Comparison of ENCODE assay signal across 27 cellular contexts in the genomic region with DNA sequence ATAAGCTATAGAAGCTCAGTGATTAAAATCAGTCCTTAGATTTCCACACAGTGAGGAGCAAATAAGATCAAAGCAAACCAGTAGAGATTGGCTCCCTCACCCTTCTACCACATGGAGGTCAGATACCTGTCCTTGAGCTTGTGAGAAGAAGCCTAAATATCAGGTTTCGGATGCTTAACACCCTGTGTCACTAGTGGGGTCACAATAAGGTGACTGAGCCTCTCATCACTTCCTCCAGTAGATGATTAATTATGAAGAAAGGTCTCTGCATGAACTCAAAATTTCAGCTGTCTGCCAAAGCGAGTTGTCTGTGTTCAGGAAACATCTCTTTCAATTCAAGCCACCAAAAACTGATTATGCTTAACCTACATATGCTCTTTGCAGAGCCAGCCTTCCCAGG.
DNase-seq lines count a peak whose midpoint lies in the region; ATAC-seq and TF ChIP-seq lines count a peak whose summit lies in the region.
"Had no signal": no experiment of that assay in that cellular context is flagged by ENCODE, and none has a peak within 500 bp of the region (broad histone marks: within the 10 kb centered on the region; RNA-seq: fewer than 3 reads in every experiment).

No MANE protein-coding gene starts in this region.

- BruUV-seq in PC-9 (replicated peaks; lab: Mats Ljungman, UMichigan) = no TSS peak

- H2AFZ ChIP-seq in PC-9 = no peak overlapping the region

- TF ChIP-seq CTCF in PC-9 (conservative IDR thresholded peaks at IDR 0.05) = no peak

- no peaks in the 10 kb centered on the region for H3K9me3 ChIP-seq in PC-9 (ENCODE audit: insufficient read depth, low read depth)
- H3K9me3 ChIP-seq: adrenal gland, esophagus squamous epithelium, ovary, transverse colon had no signal

- intact Hi-C loops in PC-9 (cut with micrococcal nuclease; ENCODE audit: unreplicated experiment) = no loop called here

- H3K36me3 ChIP-seq in PC-9 (ENCODE audit: low read depth) = no peaks in the 10 kb centered on the region
- H3K36me3 ChIP-seq: adrenal gland, cardiac muscle cell, esophagus squamous epithelium, ovary, transverse colon, WERI-Rb-1 had no signal

- CTCF ChIA-PET in PC-9 (lab: Charles Lee) = no interaction called here
- CTCF ChIA-PET in activated CD4-positive, alpha-beta T cell treated with anti-CD3 and anti-CD28 coated beads, Interleukin-2, amount 10 ng/mL, durations not matched to agents 7 days and 5 days (lab: Charles Lee) = interaction anchor here (1.0 kb wide), 1 partner anchor 23 kb away, joined by 3 read pairs; no protein-coding TSS in a partner anchor

- DNase-seq in PC-9 (peak in 1 of 2 experiments; percentile 51), DMS 273 (lab: John Stamatoyannopoulos, UW; ENCODE audit: unreplicated experiment) (no peak), amygdala (lab: John Stamatoyannopoulos, UW) (no peak)
- no peak for DNase-seq in activated CD4-positive, alpha-beta T cell treated with anti-CD3 and anti-CD28 coated beads, Interleukin-2, amount 10 ng/mL, durations not matched to agents 7 days and 5 days
- no peak for DNase-seq in stimulated activated CD4-positive, alpha-beta T cell treated with anti-CD3 and anti-CD28 coated beads, Interleukin-15, amount 100 ng/mL, for 24 hours
- DNase-seq: activated CD4-positive, alpha-beta T cell treated with anti-CD3 and anti-CD28 coated beads, Interleukin-2, amount 50 U/mL, for 4 hours; activated gamma-delta T cell treated with Interleukin-2 at 50 U/mL for 16 hours; adrenal gland; CD4-positive, alpha-beta T cell; DMS53; effector CD4-positive, alpha-beta T cell; esophagus squamous epithelium; left colon; mesendoderm; naive thymus-derived CD8-positive, alpha-beta T cell; NCI-H774; ovary; stimulated activated CD4-positive, alpha-beta T cell treated with anti-CD3 and anti-CD28 coated beads, Interleukin-2, amount 100 ng/mL, for 24 hours; transverse colon; WERI-Rb-1 had no signal

- H3K9me3 Mint-ChIP-seq in activated CD4-positive, alpha-beta T cell treated with anti-CD3 and anti-CD28 coated beads, Interleukin-2, amount 10 ng/mL, durations not matched to agents 7 days and 5 days = no peaks in the 10 kb centered on the region
- H3K9me3 Mint-ChIP-seq: CD4-positive, alpha-beta T cell; naive thymus-derived CD8-positive, alpha-beta T cell; stimulated activated naive CD8-positive, alpha-beta T cell treated with anti-CD3 and anti-CD28 coated beads, Interleukin-15, Interleukin-2, amounts not matched to agents 100 ng/mL and 50 ng/mL, for 24 hours had no signal

- H3K27me3 ChIP-seq in PC-9 (ENCODE audit: insufficient read depth, low read depth) = no peaks in the 10 kb centered on the region
- H3K27me3 ChIP-seq: adrenal gland, cardiac muscle cell, esophagus squamous epithelium, ovary, transverse colon had no signal

- no peaks in the 10 kb centered on the region for H4K20me1 ChIP-seq in PC-9 (ENCODE audit: insufficient read depth)

- no peak overlapping the region for H3K4me3 ChIP-seq in PC-9
- H3K4me3 ChIP-seq: adrenal gland, cardiac muscle cell, esophagus squamous epithelium, ovary, transverse colon had no signal

- no peak overlapping the region for H3K4me3 Mint-ChIP-seq in activated CD4-positive, alpha-beta T cell treated with anti-CD3 and anti-CD28 coated beads, Interleukin-2, amount 10 ng/mL, durations not matched to agents 7 days and 5 days
- H3K4me3 Mint-ChIP-seq: CD4-positive, alpha-beta T cell; naive thymus-derived CD8-positive, alpha-beta T cell; stimulated activated naive CD8-positive, alpha-beta T cell treated with anti-CD3 and anti-CD28 coated beads, Interleukin-15, Interleukin-2, amounts not matched to agents 100 ng/mL and 50 ng/mL, for 24 hours had no signal

- H3K27ac Mint-ChIP-seq in activated CD4-positive, alpha-beta T cell treated with anti-CD3 and anti-CD28 coated beads, Interleukin-2, amount 10 ng/mL, durations not matched to agents 7 days and 5 days = no peak overlapping the region
- H3K27ac Mint-ChIP-seq: CD4-positive, alpha-beta T cell; naive thymus-derived CD8-positive, alpha-beta T cell; stimulated activated naive CD8-positive, alpha-beta T cell treated with anti-CD3 and anti-CD28 coated beads, Interleukin-15, Interleukin-2, amounts not matched to agents 100 ng/mL and 50 ng/mL, for 24 hours had no signal

- 0 out of 2 replicates have a peak overlapping the region, but pooled peaks have one; percentile 0 for H3K4me2 ChIP-seq in PC-9
- H3K4me2 ChIP-seq: KMS-11 had no signal

- ATAC-seq in GM18861 (IDR thresholded peaks at IDR 0.05; ENCODE audit: unreplicated experiment) (peak; percentile 96), GM19452 (IDR thresholded peaks at IDR 0.05; ENCODE audit: unreplicated experiment) (peak; percentile 91), HG03108 (IDR thresholded peaks at IDR 0.05; ENCODE audit: unreplicated experiment) (peak; percentile 56)
- ATAC-seq: left colon; naive thymus-derived CD8-positive, alpha-beta T cell; Panc1 had no signal

- H3K9me2 ChIP-seq in PC-9 (ENCODE audit: insufficient read depth) = no peaks in the 10 kb centered on the region

- no peak overlapping the region for H3K27ac ChIP-seq in PC-9
- H3K27ac ChIP-seq: adrenal gland, cardiac muscle cell, esophagus squamous epithelium, KMS-11, ovary, transverse colon, WERI-Rb-1 had no signal

- peaks cover 25% of the 10 kb centered on the region for H3K4me1 ChIP-seq in PC-9 (replicated peaks; ENCODE audit: insufficient read depth)
- H3K4me1 ChIP-seq: adrenal gland had no signal

- POLR2A ChIA-PET in PC-9 (lab: Charles Lee; ENCODE audit: unreplicated experiment) = no interaction called here
- POLR2A ChIA-PET in activated CD4-positive, alpha-beta T cell treated with anti-CD3 and anti-CD28 coated beads, Interleukin-2, amount 10 ng/mL, durations not matched to agents 7 days and 5 days (lab: Charles Lee) = no interaction called here

- H3K79me2 ChIP-seq in PC-9 (ENCODE audit: low read depth) = no peaks in the 10 kb centered on the region

- H3K36me3 Mint-ChIP-seq in activated CD4-positive, alpha-beta T cell treated with anti-CD3 and anti-CD28 coated beads, Interleukin-2, amount 10 ng/mL, durations not matched to agents 7 days and 5 days (ENCODE audit: low read depth) = no peaks in the 10 kb centered on the region
- H3K36me3 Mint-ChIP-seq: naive thymus-derived CD8-positive, alpha-beta T cell had no signal

- H3K27me3 Mint-ChIP-seq in activated CD4-positive, alpha-beta T cell treated with anti-CD3 and anti-CD28 coated beads, Interleukin-2, amount 10 ng/mL, durations not matched to agents 7 days and 5 days = no peaks in the 10 kb centered on the region
- H3K27me3 Mint-ChIP-seq: stimulated activated naive CD8-positive, alpha-beta T cell treated with anti-CD3 and anti-CD28 coated beads, Interleukin-15, Interleukin-2, amounts not matched to agents 100 ng/mL and 50 ng/mL, for 24 hours had no signal

- peaks cover 14% of the 10 kb centered on the region; the same call in 1 of the 2 replicates for H3F3A ChIP-seq in PC-9 (ENCODE audit: insufficient read depth, low read depth)

- no peaks in the 10 kb centered on the region for H3K4me1 Mint-ChIP-seq in activated CD4-positive, alpha-beta T cell treated with anti-CD3 and anti-CD28 coated beads, Interleukin-2, amount 10 ng/mL, durations not matched to agents 7 days and 5 days
- H3K4me1 Mint-ChIP-seq: naive thymus-derived CD8-positive, alpha-beta T cell had no signal
